8 cellular contexts compared by ENCODE assay signal in genomic region chr2:10813085-10813748, GRCh38. TPM values are rescaled to one million over a fixed set of nuclear protein-coding genes. Genes with fewer than 3 reads are reported as not detected.
A peak's percentile ranks its signal among the peaks of the same experiment; 100 is the strongest.
DNase-seq lines count a peak whose midpoint lies in the region; FAIRE-seq and TF ChIP-seq lines count a peak whose summit lies in the region.

No MANE protein-coding gene starts in this region.

- H3K36me3 ChIP-seq in GM23248 (ENCODE audit: low read depth) (no peaks in the 10 kb centered on the region), SK-N-MC (ENCODE audit: insufficient read depth, low read length) (peaks cover 30% of the 10 kb centered on the region)

- peak overlapping the region; percentile 93 for H3K9ac ChIP-seq in GM23248
- no peak overlapping the region for H3K9ac ChIP-seq in SK-N-MC (ENCODE audit: insufficient read length)

- peak; percentile 74 for DNase-seq in GM23248
- no peak for DNase-seq in SK-N-MC (ENCODE audit: low read depth, low spot score)
- peak; percentile 49 for DNase-seq in fibroblast of peridontal ligament (ENCODE audit: extremely low read depth)
- DNase-seq in renal cortical epithelial cell (ENCODE audit: low read depth) = peak; percentile 26
- no peak for DNase-seq in NCI-H446 treated with DMSO at 0.1 percent for 48 hours (lab: John Stamatoyannopoulos, UW)
- DNase-seq in Kasumi-1 (lab: John Stamatoyannopoulos, UW) = no peak
- DNase-seq in H54 (ENCODE audit: insufficient read length, low spot score) = no peak
- no peak for DNase-seq in OCI-M1 (lab: John Stamatoyannopoulos, UW)

- peaks cover 43% of the 10 kb centered on the region for H3K79me2 ChIP-seq in GM23248 (ENCODE audit: insufficient read depth)

- in situ Hi-C loops in GM23248 (cut with MboI) = no loop called here

- peaks cover 5% of the 10 kb centered on the region; the same call in 1 of the 2 replicates for H3F3A ChIP-seq in GM23248 (ENCODE audit: insufficient read depth)

- no peak for TF ChIP-seq POLR2A in H54 (IDR thresholded peaks at IDR 0.05; ENCODE audit: low read depth, low read length)

- H3K9me2 ChIP-seq in GM23248 (ENCODE audit: insufficient read depth) = no peaks in the 10 kb centered on the region

- H3K9me3 ChIP-seq in GM23248 (ENCODE audit: low read depth) (no peaks in the 10 kb centered on the region), SK-N-MC (ENCODE audit: low read depth, low read length) (no peaks in the 10 kb centered on the region)

- H3K27me3 ChIP-seq in GM23248 (replicated peaks; ENCODE audit: insufficient read depth) = no peaks in the 10 kb centered on the region

- FAIRE-seq in H54 (lab: Jason Lieb, UNC) = no peak

- H3K27ac ChIP-seq in GM23248 (peak overlapping the region; percentile 41; the same call in 1 of the 2 replicates), SK-N-MC (peak overlapping the region; percentile 23; the same call in 1 of the 2 replicates)

- H4K20me1 ChIP-seq in GM23248 (ENCODE audit: insufficient read depth) = no peaks in the 10 kb centered on the region

- WGBS in GM23248 (ENCODE audit: low coverage in 1 of 2, low lambda C conversion rate in 2 of 2, missing lambda C conversion rate in 2 of 2), 2 experiments = 26 to 27% methylated on average over 26 to 27 of the region's 27 CpGs

- peak overlapping the region; percentile 88 for H3K4me2 ChIP-seq in GM23248 (ENCODE audit: unreplicated experiment)

- peak overlapping the region; percentile 97 for H2AFZ ChIP-seq in GM23248

- peaks cover 17% of the 10 kb centered on the region for H3K4me1 ChIP-seq in GM23248 (ENCODE audit: insufficient read depth)

- H3K4me3 ChIP-seq in GM23248 (peak overlapping the region; percentile 86), SK-N-MC (peak overlapping the region; percentile 95)

RNA-seq across cellular contexts. Expression of gene PDIA6, which starts 0.6 kb away (rescaled TPM):
- 363 and 367 TPM in 2 replicates for total RNA-seq in GM23248 (2014; rRNA removed; shearing (Covaris generic))
- polyA plus RNA-seq in GM23248 (2016; fragmentation: Nextera tagmentation; extraction: Ambion mirVana) = 502 and 516 TPM in 2 replicates
- total RNA-seq in renal cortical epithelial cell = 555 and 641 TPM in 2 replicates

Comparison
In these comparisons a context has a peak if more than half of its experiments do, and no peak if none do; other contexts are left out.
1. DNase-seq: peak in GM23248 (single experiment), fibroblast of peridontal ligament (single experiment) and renal cortical epithelial cell (single experiment); none in SK-N-MC (single experiment), NCI-H446 treated with DMSO at 0.1 percent for 48 hours (single experiment), Kasumi-1 (0 of 2), H54 (single experiment) and OCI-M1 (single experiment).